Comparison of ENCODE assay signal across 11 cellular contexts in genomic region chr1:200454425-200454824, GRCh38. TPM values are rescaled to one million over a fixed set of nuclear protein-coding genes. Genes with fewer than 3 reads are reported as not detected.
DNase-seq lines count a peak whose midpoint lies in the region; ATAC-seq and TF ChIP-seq lines count a peak whose summit lies in the region.
"Had no signal": no experiment of that assay in that cellular context is flagged by ENCODE, and none has a peak within 500 bp of the region (broad histone marks: within the 10 kb centered on the region; RNA-seq: fewer than 3 reads in every experiment).

No MANE protein-coding gene starts in this region.

- TF ChIP-seq CTCF in Caco-2 (IDR thresholded peaks at IDR 0.05; ENCODE audit: insufficient read depth in 1 of 2, low read depth in 1 of 2, low read length in 1 of 2, severe bottlenecking in 1 of 2, unreplicated experiment in 1 of 2), result no peak
- TF ChIP-seq CTCF in OCI-LY3 (IDR thresholded peaks at IDR 0.05; ENCODE audit: low read depth, low read length), result no peak
- TF ChIP-seq CTCF in neural crest cell (conservative IDR thresholded peaks at IDR 0.05), result no peak

- no peaks in the 10 kb centered on the region for H3K9me3 ChIP-seq in Caco-2
- no peaks in the 10 kb centered on the region for H3K9me3 ChIP-seq in OCI-LY3 (ENCODE audit: insufficient read depth, low read length)
- H3K9me3 ChIP-seq: A549 had no signal

- no peaks in the 10 kb centered on the region for H4K20me1 ChIP-seq in OCI-LY3 (ENCODE audit: insufficient read depth, low read length)

- H3K4me2 ChIP-seq in OCI-LY3 (ENCODE audit: low read length), result peak overlapping the region; percentile 51; the same call in 1 of the 2 replicates
- H3K4me2 ChIP-seq: A549 had no signal

- H3K4me3 ChIP-seq in Caco-2 (ENCODE audit: low read depth, low read length), result no peak overlapping the region
- no peak overlapping the region for H3K4me3 ChIP-seq in OCI-LY3 (ENCODE audit: low read length)
- H3K4me3 ChIP-seq: A549, GM12878 had no signal

- no peaks in the 10 kb centered on the region for H3K79me2 ChIP-seq in OCI-LY3 (ENCODE audit: low read length)

- H3K9me3 Mint-ChIP-seq in Caco-2 (ENCODE audit: unreplicated experiment), result no peaks in the 10 kb centered on the region
- no peaks in the 10 kb centered on the region for H3K9me3 Mint-ChIP-seq in activated T-helper 17 cell treated with anti-CD3 and anti-CD28 coated beads, Interleukin-2, amount 50 U/mL, for 72 hours
- H3K9me3 Mint-ChIP-seq in neural crest cell, result no peaks in the 10 kb centered on the region

- H3K4me1 ChIP-seq in Caco-2, result no peaks in the 10 kb centered on the region
- peaks cover 71% of the 10 kb centered on the region for H3K4me1 ChIP-seq in OCI-LY3 (ENCODE audit: low read length)

- ATAC-seq in activated T-helper 17 cell treated with anti-CD3 and anti-CD28 coated beads, Interleukin-2, amount 50 U/mL, for 72 hours (replicated peaks), result no peak
- ATAC-seq in GM21423 (IDR thresholded peaks at IDR 0.05; ENCODE audit: unreplicated experiment), result no peak
- ATAC-seq: A549 had no signal

- no peaks in the 10 kb centered on the region for H3K4me1 Mint-ChIP-seq in Caco-2 (ENCODE audit: low read depth, unreplicated experiment)
- no peaks in the 10 kb centered on the region for H3K4me1 Mint-ChIP-seq in activated T-helper 17 cell treated with anti-CD3 and anti-CD28 coated beads, Interleukin-2, amount 50 U/mL, for 72 hours
- H3K4me1 Mint-ChIP-seq in neural crest cell, result no peaks in the 10 kb centered on the region

- peak overlapping the region; percentile 25 for H2AFZ ChIP-seq in OCI-LY3 (ENCODE audit: low read depth, low read length)

- peak overlapping the region; percentile 56 for H3K27ac Mint-ChIP-seq in Caco-2 (ENCODE audit: unreplicated experiment)
- H3K27ac Mint-ChIP-seq in activated T-helper 17 cell treated with anti-CD3 and anti-CD28 coated beads, Interleukin-2, amount 50 U/mL, for 72 hours, result peak overlapping the region; percentile 3
- H3K27ac Mint-ChIP-seq in neural crest cell (ENCODE audit: unreplicated experiment), result peak overlapping the region; percentile 5

- POLR2A ChIA-PET in Caco-2 (lab: Charles Lee), result no interaction called here

- H3K27me3 ChIP-seq in Caco-2 (replicated peaks; ENCODE audit: control insufficient read depth, insufficient read depth, low read length) (no peaks in the 10 kb centered on the region), OCI-LY3 (ENCODE audit: low read depth, low read length) (no peaks in the 10 kb centered on the region)

- H3K36me3 ChIP-seq in Caco-2 (ENCODE audit: control insufficient read depth, insufficient read depth, low read length) (no peaks in the 10 kb centered on the region), OCI-LY3 (replicated peaks; ENCODE audit: low read depth, low read length) (no peaks in the 10 kb centered on the region)

- no peaks in the 10 kb centered on the region for H3K27me3 Mint-ChIP-seq in Caco-2 (ENCODE audit: insufficient read depth, unreplicated experiment)
- H3K27me3 Mint-ChIP-seq in activated T-helper 17 cell treated with anti-CD3 and anti-CD28 coated beads, Interleukin-2, amount 50 U/mL, for 72 hours, result no peaks in the 10 kb centered on the region
- no peaks in the 10 kb centered on the region for H3K27me3 Mint-ChIP-seq in neural crest cell (ENCODE audit: low read depth)

- H3K27ac ChIP-seq in OCI-LY3 (ENCODE audit: low read length), result peak overlapping the region; percentile 95

- no peak for DNase-seq in Caco-2
- no peak for DNase-seq in neural crest cell (ENCODE audit: low read depth, low spot score)
- no peak for DNase-seq in NOMO-1 (lab: John Stamatoyannopoulos, UW; ENCODE audit: unreplicated experiment in 2 of 2)
- DNase-seq in activated naive CD4-positive, alpha-beta T cell (lab: John Stamatoyannopoulos, UW), result no peak
- DNase-seq: DMS79, H7 had no signal

- intact Hi-C loops in Caco-2 (cut with micrococcal nuclease; ENCODE audit: unreplicated experiment), result no loop called here

- no TSS peak for BruUV-seq in Caco-2 (replicated peaks; lab: Mats Ljungman, UMichigan)

- CTCF ChIA-PET in Caco-2 (lab: Charles Lee), result interaction anchor here (0.6 to 0.7 kb wide), 2 partner anchors 500 to 769 kb away, joined by 3 read pairs; no protein-coding TSS in a partner anchor

- peak overlapping the region; percentile 4; the same call in 1 of the 2 replicates for H3K9ac ChIP-seq in OCI-LY3 (ENCODE audit: low read length)

- H3K36me3 Mint-ChIP-seq in Caco-2 (ENCODE audit: insufficient read depth, unreplicated experiment) (no peaks in the 10 kb centered on the region), neural crest cell (ENCODE audit: low read depth) (no peaks in the 10 kb centered on the region)
- no peaks in the 10 kb centered on the region for H3K36me3 Mint-ChIP-seq in activated T-helper 17 cell treated with anti-CD3 and anti-CD28 coated beads, Interleukin-2, amount 50 U/mL, for 72 hours (ENCODE audit: low read depth)

- H3K4me3 Mint-ChIP-seq in Caco-2 (ENCODE audit: unreplicated experiment) (no peak overlapping the region), neural crest cell (no peak overlapping the region)
- no peak overlapping the region for H3K4me3 Mint-ChIP-seq in activated T-helper 17 cell treated with anti-CD3 and anti-CD28 coated beads, Interleukin-2, amount 50 U/mL, for 72 hours

RNA-seq across cellular contexts. Expression of gene ZNF281, which starts 44.6 kb away (rescaled TPM):
- total RNA-seq in Caco-2 (2022) (31.3 and 32.3 TPM in 2 replicates), neural crest cell (36.5 and 37.5 TPM in 2 replicates)
- 10 to 100 TPM; 13.1 to 15.8 TPM for total RNA-seq in activated T-helper 17 cell treated with anti-CD3 and anti-CD28 coated beads, Interleukin-2, amount 50 U/mL, for 72 hours

Comparison
In these comparisons a context has a peak if more than half of its experiments do, and no peak if none do; other contexts are left out.
1. H3K27ac Mint-ChIP-seq: peak in every context shown above with its lines; median percentile 56 in Caco-2; 5 in neural crest cell; 3 in activated T-helper 17 cell treated with anti-CD3 and anti-CD28 coated beads, Interleukin-2, amount 50 U/mL, for 72 hours.